Comparison of ENCODE assay signal across 23 cellular contexts in genomic region chr18:57595347-57595746, GRCh38. TPM values are rescaled to one million over a fixed set of nuclear protein-coding genes. Genes with fewer than 3 reads are reported as not detected.
A peak's percentile ranks its signal among the peaks of the same experiment; 100 is the strongest.
DNase-seq lines count a peak whose midpoint lies in the region; ATAC-seq and TF ChIP-seq lines count a peak whose summit lies in the region.
"Had no signal": no experiment of that assay in that cellular context is flagged by ENCODE, and none has a peak within 500 bp of the region (broad histone marks: within the 10 kb centered on the region; RNA-seq: fewer than 3 reads in every experiment).

No MANE protein-coding gene starts in this region.

- no peaks in the 10 kb centered on the region for H3K9me3 Mint-ChIP-seq in activated naive CD8-positive, alpha-beta T cell treated with anti-CD3 and anti-CD28 coated beads, Interleukin-2, amount 10 ng/mL, durations not matched to agents 7 days and 5 days
- no peaks in the 10 kb centered on the region for H3K9me3 Mint-ChIP-seq in activated naive CD8-positive, alpha-beta T cell treated with anti-CD3 and anti-CD28 coated beads for 36 hours

- peaks cover 20% of the 10 kb centered on the region for H3K36me3 Mint-ChIP-seq in activated naive CD8-positive, alpha-beta T cell treated with anti-CD3 and anti-CD28 coated beads, Interleukin-2, amount 10 ng/mL, durations not matched to agents 7 days and 5 days
- peaks cover 32% of the 10 kb centered on the region for H3K36me3 Mint-ChIP-seq in activated naive CD8-positive, alpha-beta T cell treated with anti-CD3 and anti-CD28 coated beads for 36 hours

- H3K9me3 ChIP-seq in osteoblast (ENCODE audit: low read depth, low read length): no peaks in the 10 kb centered on the region
- H3K9me3 ChIP-seq: BLaER1 had no signal

- peaks cover 12% of the 10 kb centered on the region for H3K36me3 ChIP-seq in osteoblast (ENCODE audit: insufficient read depth, low read length)

- DNase-seq in activated naive CD8-positive, alpha-beta T cell treated with anti-CD3 and anti-CD28 coated beads, Interleukin-2, amount 10 ng/mL, durations not matched to agents 7 days and 5 days: no peak
- DNase-seq in activated naive CD8-positive, alpha-beta T cell treated with anti-CD3 and anti-CD28 coated beads for 36 hours: no peak
- DNase-seq in NCI-H69 (lab: John Stamatoyannopoulos, UW) (peak; percentile 30), iPS-NIHi11 (ENCODE audit: low spot score) (peak; percentile 25), osteoblast (ENCODE audit: insufficient read length, low spot score, missing footprints) (no peak), GM19240 (ENCODE audit: insufficient read length, low spot score) (no peak)
- DNase-seq in central memory CD4-positive, alpha-beta T cell: no peak
- DNase-seq: CD4-positive, CD25-positive, alpha-beta regulatory T cell; DMS79; GF-D8; GOT3; HCEC 1CT; Karpas-422; NCI-H1092 treated with DMSO at 0.1 percent for 48 hours; NCI-H1436 treated with DMSO at 0.1 percent for 48 hours; NCI-H187 treated with DMSO at 0.1 percent for 48 hours; NCI-H2107; NCI-H524; NCI-H774; RPMI8226; SHP77; T-cell had no signal

- H3K4me3 Mint-ChIP-seq in activated naive CD8-positive, alpha-beta T cell treated with anti-CD3 and anti-CD28 coated beads, Interleukin-2, amount 10 ng/mL, durations not matched to agents 7 days and 5 days: no peak overlapping the region
- H3K4me3 Mint-ChIP-seq in activated naive CD8-positive, alpha-beta T cell treated with anti-CD3 and anti-CD28 coated beads for 36 hours: no peak overlapping the region
- H3K4me3 Mint-ChIP-seq: CD4-positive, CD25-positive, alpha-beta regulatory T cell; T-cell had no signal

- H3K4me1 Mint-ChIP-seq in activated naive CD8-positive, alpha-beta T cell treated with anti-CD3 and anti-CD28 coated beads, Interleukin-2, amount 10 ng/mL, durations not matched to agents 7 days and 5 days: peaks cover 12% of the 10 kb centered on the region
- peaks cover 13% of the 10 kb centered on the region for H3K4me1 Mint-ChIP-seq in activated naive CD8-positive, alpha-beta T cell treated with anti-CD3 and anti-CD28 coated beads for 36 hours

- H3K79me2 ChIP-seq in osteoblast (ENCODE audit: insufficient read depth, low read length): no peaks in the 10 kb centered on the region

- no peak for TF ChIP-seq CTCF in osteoblast (IDR thresholded peaks at IDR 0.05; ENCODE audit: extremely low read depth, low read depth, low read length)

- H3K4me2 ChIP-seq in osteoblast (ENCODE audit: insufficient read depth, low read length): no peak overlapping the region
- H3K4me2 ChIP-seq: BLaER1 had no signal

- no peaks in the 10 kb centered on the region for H3K4me1 ChIP-seq in osteoblast (ENCODE audit: insufficient read depth, low read length)
- H3K4me1 ChIP-seq: BLaER1 had no signal

- H3K27me3 ChIP-seq in osteoblast (ENCODE audit: insufficient read depth, low read length): no peaks in the 10 kb centered on the region
- H3K27me3 ChIP-seq: BLaER1 had no signal

- H3K4me3 ChIP-seq in osteoblast (ENCODE audit: insufficient read depth, low read length): no peak overlapping the region
- H3K4me3 ChIP-seq: BLaER1 had no signal

- peak overlapping the region; percentile 54 for H3K27ac Mint-ChIP-seq in activated naive CD8-positive, alpha-beta T cell treated with anti-CD3 and anti-CD28 coated beads, Interleukin-2, amount 10 ng/mL, durations not matched to agents 7 days and 5 days
- no peak overlapping the region for H3K27ac Mint-ChIP-seq in activated naive CD8-positive, alpha-beta T cell treated with anti-CD3 and anti-CD28 coated beads for 36 hours
- H3K27ac Mint-ChIP-seq: T-cell had no signal

- no peak overlapping the region for H3K27ac ChIP-seq in osteoblast (ENCODE audit: low read depth, low read length)
- H3K27ac ChIP-seq: BLaER1 had no signal

- POLR2A ChIA-PET in activated naive CD8-positive, alpha-beta T cell treated with anti-CD3 and anti-CD28 coated beads, Interleukin-2, amount 10 ng/mL, durations not matched to agents 7 days and 5 days (lab: Charles Lee): interaction anchor here (0.9 to 1.3 kb wide), 2 partner anchors 14 to 26 kb away, joined by 3 to 4 read pairs; partner anchors contain the start of gene NARS1

- no peak for ATAC-seq in activated naive CD8-positive, alpha-beta T cell treated with anti-CD3 and anti-CD28 coated beads, Interleukin-2, amount 10 ng/mL, durations not matched to agents 7 days and 5 days (ENCODE audit: low read depth)
- ATAC-seq: T-cell had no signal

- no peak overlapping the region for H2AFZ ChIP-seq in osteoblast (ENCODE audit: low read length)

- H4K20me1 ChIP-seq in osteoblast (ENCODE audit: insufficient read depth, low read length): no peaks in the 10 kb centered on the region

- no peaks in the 10 kb centered on the region for H3K27me3 Mint-ChIP-seq in activated naive CD8-positive, alpha-beta T cell treated with anti-CD3 and anti-CD28 coated beads, Interleukin-2, amount 10 ng/mL, durations not matched to agents 7 days and 5 days
- no peaks in the 10 kb centered on the region for H3K27me3 Mint-ChIP-seq in activated naive CD8-positive, alpha-beta T cell treated with anti-CD3 and anti-CD28 coated beads for 36 hours
- H3K27me3 Mint-ChIP-seq: CD4-positive, CD25-positive, alpha-beta regulatory T cell; T-cell had no signal

RNA-seq across cellular contexts. Expression of gene FECH, which starts 8.8 kb away (rescaled TPM):
- total RNA-seq in activated naive CD8-positive, alpha-beta T cell treated with anti-CD3 and anti-CD28 coated beads, Interleukin-2, amount 10 ng/mL, durations not matched to agents 7 days and 5 days: 10 to 100 TPM; 23.2 to 23.6 TPM
- total RNA-seq in activated naive CD8-positive, alpha-beta T cell treated with anti-CD3 and anti-CD28 coated beads for 36 hours: 10 to 100 TPM; 33.4 to 33.7 TPM
- total RNA-seq in osteoblast: 32.2 and 38.0 TPM in 2 replicates

RNA-seq across cellular contexts. Expression of gene NARS1, which starts 26.3 kb away (rescaled TPM):
- 10 to 100 TPM; 86.3 to 96.1 TPM for total RNA-seq in activated naive CD8-positive, alpha-beta T cell treated with anti-CD3 and anti-CD28 coated beads, Interleukin-2, amount 10 ng/mL, durations not matched to agents 7 days and 5 days
- 100 to 1,000 TPM; 143 to 144 TPM for total RNA-seq in activated naive CD8-positive, alpha-beta T cell treated with anti-CD3 and anti-CD28 coated beads for 36 hours
- total RNA-seq in osteoblast: 190 and 222 TPM in 2 replicates

Comparison
In these comparisons a context has a peak if more than half of its experiments do, and no peak if none do; other contexts are left out.
1. DNase-seq: peak in NCI-H69 (single experiment) and iPS-NIHi11 (single experiment); none in activated naive CD8-positive, alpha-beta T cell treated with anti-CD3 and anti-CD28 coated beads, Interleukin-2, amount 10 ng/mL, durations not matched to agents 7 days and 5 days (single experiment), activated naive CD8-positive, alpha-beta T cell treated with anti-CD3 and anti-CD28 coated beads for 36 hours (single experiment), osteoblast (single experiment), GM19240 (single experiment) and central memory CD4-positive, alpha-beta T cell (single experiment).